ENCODE assay signal across 8 cellular contexts in the genomic region with DNA sequence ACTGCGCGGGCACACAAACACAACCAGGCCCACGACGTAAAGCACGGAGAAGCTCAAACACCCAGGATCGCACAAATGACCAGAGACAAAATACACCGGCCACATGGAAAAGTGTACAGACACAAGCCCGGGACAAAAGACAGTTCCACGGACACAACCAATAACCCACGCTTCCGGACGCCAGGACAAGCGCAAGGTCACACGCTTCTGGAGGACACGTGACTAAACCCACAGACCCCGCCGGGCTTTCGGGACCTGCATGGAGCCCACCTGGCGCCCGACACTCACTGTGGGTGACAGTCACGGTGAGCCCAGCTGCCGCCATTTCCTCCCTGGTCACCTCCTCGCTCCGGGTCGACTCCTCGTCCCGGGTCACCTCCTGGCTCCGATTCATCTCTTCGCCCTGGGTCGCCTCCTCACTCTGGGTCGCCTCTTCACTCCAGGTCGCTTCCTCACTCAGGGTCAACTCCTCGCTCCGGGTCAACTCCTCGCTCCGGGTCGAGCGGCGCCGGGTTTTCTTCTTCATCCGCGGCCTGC. TPM values are rescaled to one million over a fixed set of nuclear protein-coding genes. Genes with fewer than 3 reads are reported as not detected.
DNase-seq lines count a peak whose midpoint lies in the region; ATAC-seq and TF ChIP-seq lines count a peak whose summit lies in the region.

No MANE protein-coding gene starts in this region.

- peak overlapping the region; percentile 13 to 93 (median 78) for H3K4me3 ChIP-seq in adrenal gland
- peak overlapping the region; percentile 98 for H3K4me3 ChIP-seq in right atrium auricular region
- H3K4me3 ChIP-seq in rectal smooth muscle tissue (ENCODE audit: low read length): peak overlapping the region; percentile 72

- intact Hi-C loops in adrenal gland (cut with DNase I): no loop called here

- DNase-seq in AG08396 (ENCODE audit: low spot score) (peak; percentile 24), RWPE1 (ENCODE audit: low spot score) (peak; percentile 33), adrenal gland (peak; percentile 44 to 81 (median 58)), right atrium auricular region (ENCODE audit: low spot score) (peak; percentile 75), NCI-H2196 treated with DMSO at 0.1 percent for 48 hours (lab: John Stamatoyannopoulos, UW; ENCODE audit: unreplicated experiment) (no peak)

- ATAC-seq in GM18858 (IDR thresholded peaks at IDR 0.05; ENCODE audit: unreplicated experiment) (peak; percentile 15), HG03045 (IDR thresholded peaks at IDR 0.05; ENCODE audit: unreplicated experiment) (peak; percentile 38)

- H3K27ac ChIP-seq in RWPE1: peak overlapping the region; percentile 91
- peak overlapping the region; percentile 78 to 96 (median 88) for H3K27ac ChIP-seq in adrenal gland
- peak overlapping the region; percentile 96 to 97 for H3K27ac ChIP-seq in right atrium auricular region
- peak overlapping the region; percentile 90 for H3K27ac ChIP-seq in rectal smooth muscle tissue (ENCODE audit: low read depth, low read length)

- WGBS in adrenal gland, 4 donors: 0% methylated on average over 15 to 42 of the region's 42 CpGs

- TF ChIP-seq POLR2A in adrenal gland (IDR thresholded peaks at IDR 0.05): no peak

- H3K36me3 ChIP-seq in adrenal gland (replicated peaks in 1 of 2) (peaks cover 0 to 60% of the 10 kb centered on the region in 2 donors), right atrium auricular region (peaks cover 56% of the 10 kb centered on the region), rectal smooth muscle tissue (ENCODE audit: control insufficient read depth, insufficient read depth, low read length) (peaks cover 23% of the 10 kb centered on the region)

- CTCF ChIA-PET in RWPE1 (lab: Yijun Ruan, JAX): interaction anchor here (0.7 to 1.7 kb wide), 2 partner anchors 23 to 34 kb away, joined by 3 to 6 read pairs; no protein-coding TSS in a partner anchor

- no peaks in the 10 kb centered on the region for H3K9me3 ChIP-seq in adrenal gland (replicated peaks in 1 of 3)
- no peaks in the 10 kb centered on the region for H3K9me3 ChIP-seq in right atrium auricular region

- H3K4me1 ChIP-seq in adrenal gland (replicated peaks in 1 of 2) (peaks cover 17 to 26% of the 10 kb centered on the region in 2 donors), right atrium auricular region (peaks cover 0 to 25% of the 10 kb centered on the region in 2 donors), rectal smooth muscle tissue (ENCODE audit: control insufficient read depth, insufficient read depth, low read length) (peaks cover 17% of the 10 kb centered on the region)

- peak overlapping the region; percentile 50 for H3K9ac ChIP-seq in rectal smooth muscle tissue (ENCODE audit: low read length)

- TF ChIP-seq CTCF in RWPE1 (conservative IDR thresholded peaks at IDR 0.05; ENCODE audit: low read depth): no peak
- no peak for TF ChIP-seq CTCF in adrenal gland (IDR thresholded peaks at IDR 0.05)
- no peak for TF ChIP-seq CTCF in right atrium auricular region (IDR thresholded peaks at IDR 0.05)

- H3K27me3 ChIP-seq in adrenal gland (no peaks in the 10 kb centered on the region), right atrium auricular region (no peaks in the 10 kb centered on the region), rectal smooth muscle tissue (ENCODE audit: control insufficient read depth, insufficient read depth, low read length) (no peaks in the 10 kb centered on the region)

- POLR2A ChIA-PET in RWPE1 (lab: Yijun Ruan, JAX; ENCODE audit: low non-redundant PET): interaction anchor here (1.0 kb wide), 1 partner anchor 10 kb away, joined by 3 read pairs; no protein-coding TSS in a partner anchor

RNA-seq across cellular contexts. Expression of gene BAG1, which starts 0.5 kb away (rescaled TPM):
- total RNA-seq in adrenal gland (100 to 1,000 TPM in 3 of 8 donors, 10 to 100 TPM in 5; 46.9 to 141 (median 81.2) TPM), right atrium auricular region (100 to 1,000 TPM; 162 to 166 TPM)
- 10 to 100 TPM; 52.7 to 94.2 (median 55.0) TPM for polyA plus RNA-seq in adrenal gland

RNA-seq across cellular contexts. Expression of gene CHMP5, which starts 0.8 kb away (rescaled TPM):
- total RNA-seq in adrenal gland: 10 to 100 TPM; 52.4 to 90.0 (median 64.3) TPM
- 100 to 1,000 TPM in 1 of 3 donors, 10 to 100 TPM in 2; 35.6 to 107 (median 49.5) TPM for polyA plus RNA-seq in adrenal gland
- 10 to 100 TPM; 44.0 to 51.1 TPM for total RNA-seq in right atrium auricular region

RNA-seq across cellular contexts. Expression of gene SPINK4, which starts 24.0 kb away (rescaled TPM):
- 1 to 10 TPM in 2 of 8 donors, not detected in 6; 1.7 to 5.0 TPM for total RNA-seq in adrenal gland
- polyA plus RNA-seq in adrenal gland: 1 to 10 TPM in 2 of 3 donors, not detected in 1; 1.8 to 4.3 TPM
- not detected for total RNA-seq in right atrium auricular region

RNA-seq across cellular contexts. Expression of gene NFX1, which starts 26.3 kb away (rescaled TPM):
- total RNA-seq in adrenal gland (10 to 100 TPM; 20.8 to 44.4 (median 32.2) TPM), right atrium auricular region (10 to 100 TPM; 23.7 to 29.1 TPM)
- 10 to 100 TPM; 17.5 to 41.1 (median 20.5) TPM for polyA plus RNA-seq in adrenal gland
